8 cellular contexts compared by ENCODE assay signal in the genomic region with DNA sequence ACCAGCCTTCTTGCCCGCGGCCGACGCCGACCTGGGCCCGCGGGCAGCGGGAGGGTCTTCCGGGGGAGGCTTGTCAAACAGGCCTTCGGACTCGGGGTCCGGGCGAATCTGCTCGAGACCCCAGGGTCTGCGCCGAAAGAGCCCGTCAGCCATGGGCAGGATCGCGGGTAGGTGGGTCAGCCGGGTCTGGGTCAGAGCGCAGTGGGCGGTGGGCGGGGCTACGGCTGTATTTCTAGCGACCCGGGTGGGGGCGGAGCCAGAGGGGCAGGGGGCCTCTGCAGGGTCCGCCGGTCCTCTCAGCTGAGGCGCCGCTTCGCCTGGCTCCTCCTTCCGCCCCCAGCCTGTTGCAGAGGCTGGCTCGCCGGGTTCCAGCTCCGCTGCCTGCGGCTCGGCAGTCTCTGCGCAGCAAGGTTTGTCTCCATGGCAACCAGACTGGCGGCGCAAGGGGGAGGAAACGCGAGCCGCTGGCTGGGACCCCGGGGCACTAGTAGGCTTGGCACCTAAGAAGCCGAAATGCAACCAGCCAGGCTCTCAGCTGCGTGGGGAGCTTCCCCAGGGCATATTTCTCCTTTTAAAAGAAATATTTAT. TPM values are rescaled to one million over a fixed set of nuclear protein-coding genes. Genes with fewer than 3 reads are reported as not detected.
DNase-seq lines count a peak whose midpoint lies in the region; ATAC-seq and TF ChIP-seq lines count a peak whose summit lies in the region.

No MANE protein-coding gene starts in this region.

- H3K36me3 ChIP-seq in OCI-LY1 (ENCODE audit: insufficient read depth, low read length) (peaks cover 6% of the 10 kb centered on the region; the same call in 1 of the 2 replicates), fibroblast of lung (ENCODE audit: control insufficient read depth, insufficient read depth, low read length) (peaks cover 1% of the 10 kb centered on the region)

- H3K79me2 ChIP-seq in OCI-LY1 (ENCODE audit: insufficient read depth, low read length) (no peaks in the 10 kb centered on the region), fibroblast of lung (ENCODE audit: control insufficient read depth, insufficient read depth, low read length) (no peaks in the 10 kb centered on the region)

- H3K4me3 Mint-ChIP-seq in activated T-helper 17 cell treated with anti-CD3 and anti-CD28 coated beads, Interleukin-2, amount 50 U/mL, for 72 hours: peak overlapping the region; percentile 88

- DNase-seq in CD1c-positive myeloid dendritic cell (ENCODE audit: extremely low spot score): peak; percentile 70
- peak; percentile 85 to 90 for DNase-seq in fibroblast of lung (ENCODE audit: low read depth in 2 of 2)
- DNase-seq in myocyte (ENCODE audit: low read depth): peak; percentile 81
- DNase-seq in stimulated activated CD8-positive, alpha-beta memory T cell treated with anti-CD3 and anti-CD28 coated beads, Interleukin-4, amount 100 ng/mL, for 48 hours: peak; percentile 82

- no peaks in the 10 kb centered on the region for H3K9me3 ChIP-seq in OCI-LY1 (ENCODE audit: low read length)
- no peaks in the 10 kb centered on the region for H3K9me3 ChIP-seq in fibroblast of lung (ENCODE audit: control insufficient read depth, insufficient read depth, low read depth, low read length)

- H2AFZ ChIP-seq in OCI-LY1 (ENCODE audit: low read length): no peak overlapping the region
- H2AFZ ChIP-seq in fibroblast of lung (ENCODE audit: low read length): peak overlapping the region; percentile 69

- no peaks in the 10 kb centered on the region for H3K9me2 ChIP-seq in OCI-LY1 (ENCODE audit: low read depth, low read length)

- H3K4me2 ChIP-seq in OCI-LY1 (ENCODE audit: low read length) (peak overlapping the region; percentile 83), fibroblast of lung (ENCODE audit: extremely low read depth, insufficient read depth, low read length) (peak overlapping the region; percentile 95)

- H3K4me3 ChIP-seq in OCI-LY1 (ENCODE audit: low read depth, low read length, poor library complexity, severe bottlenecking) (peak overlapping the region; percentile 63), fibroblast of lung (replicated peaks in 1 of 4; ENCODE audit: control extremely low read depth in 1 of 4, insufficient read depth in 1 of 4, low read depth in 3 of 4, low read length in 4 of 4) (peak overlapping the region; percentile 56 to 79 (median 76))

- no peaks in the 10 kb centered on the region for H3K9me3 Mint-ChIP-seq in activated T-helper 17 cell treated with anti-CD3 and anti-CD28 coated beads, Interleukin-2, amount 50 U/mL, for 72 hours

- peak overlapping the region; percentile 36; the same call in 1 of the 2 replicates for H3K9ac ChIP-seq in OCI-LY1 (ENCODE audit: low read length)
- H3K9ac ChIP-seq in fibroblast of lung (ENCODE audit: insufficient read depth, low read length): peak overlapping the region; percentile 77

- peak; percentile 62 for ATAC-seq in HG03175 (IDR thresholded peaks at IDR 0.05; ENCODE audit: unreplicated experiment)
- peak; percentile 87 for ATAC-seq in activated T-helper 17 cell treated with anti-CD3 and anti-CD28 coated beads, Interleukin-2, amount 50 U/mL, for 72 hours (replicated peaks)
- no peak for ATAC-seq in HG03139 (IDR thresholded peaks at IDR 0.05; ENCODE audit: unreplicated experiment)

- H3K4me1 Mint-ChIP-seq in activated T-helper 17 cell treated with anti-CD3 and anti-CD28 coated beads, Interleukin-2, amount 50 U/mL, for 72 hours: peaks cover 11% of the 10 kb centered on the region

- H3K27me3 ChIP-seq in OCI-LY1 (ENCODE audit: insufficient read depth, low read length) (no peaks in the 10 kb centered on the region), fibroblast of lung (ENCODE audit: control insufficient read depth, insufficient read depth, low read length) (no peaks in the 10 kb centered on the region)

- peaks cover 18% of the 10 kb centered on the region for H3K36me3 Mint-ChIP-seq in activated T-helper 17 cell treated with anti-CD3 and anti-CD28 coated beads, Interleukin-2, amount 50 U/mL, for 72 hours (ENCODE audit: low read depth)

- peak overlapping the region; percentile 88 for H3K27ac Mint-ChIP-seq in activated T-helper 17 cell treated with anti-CD3 and anti-CD28 coated beads, Interleukin-2, amount 50 U/mL, for 72 hours

- H3K27ac ChIP-seq in OCI-LY1 (ENCODE audit: low read depth, low read length, poor library complexity, severe bottlenecking): no peak overlapping the region
- H3K27ac ChIP-seq in fibroblast of lung (ENCODE audit: insufficient read depth, low read length): no peak overlapping the region

- no peak for TF ChIP-seq CTCF in OCI-LY1 (IDR thresholded peaks at IDR 0.05; ENCODE audit: low read length)
- no peak for TF ChIP-seq CTCF in fibroblast of lung (conservative IDR thresholded peaks at IDR 0.05 in 1 of 2, IDR thresholded peaks at IDR 0.05 in 1 of 2; ENCODE audit: low read depth in 1 of 2, low read length in 2 of 2)

- peaks cover 14% of the 10 kb centered on the region for H3K4me1 ChIP-seq in OCI-LY1 (ENCODE audit: insufficient read depth, low read length, severe bottlenecking)
- H3K4me1 ChIP-seq in fibroblast of lung (ENCODE audit: control insufficient read depth, extremely low read depth, insufficient read depth, low read length): peaks cover 4% of the 10 kb centered on the region

- no peaks in the 10 kb centered on the region for H3K27me3 Mint-ChIP-seq in activated T-helper 17 cell treated with anti-CD3 and anti-CD28 coated beads, Interleukin-2, amount 50 U/mL, for 72 hours

- H3F3A ChIP-seq in OCI-LY1 (ENCODE audit: insufficient read depth, low read length): no peaks in the 10 kb centered on the region

- H4K20me1 ChIP-seq in OCI-LY1 (ENCODE audit: insufficient read depth, low read length) (no peaks in the 10 kb centered on the region), fibroblast of lung (ENCODE audit: control insufficient read depth, extremely low read depth, insufficient read depth, low read length) (no peaks in the 10 kb centered on the region)

RNA-seq across cellular contexts. Expression of a gene that starts 14.5 kb away (rescaled TPM):
- 10 to 100 TPM; 24.1 to 33.9 TPM for total RNA-seq in activated T-helper 17 cell treated with anti-CD3 and anti-CD28 coated beads, Interleukin-2, amount 50 U/mL, for 72 hours
- 11.2 and 14.4 TPM in 2 replicates for total RNA-seq in fibroblast of lung
- polyA plus RNA-seq in fibroblast of lung: 11.1 and 12.3 TPM in 2 replicates
- polyA plus RNA-seq in fibroblast of lung (2012): 7.5 and 8.5 TPM in 2 replicates
- polyA minus RNA-seq in fibroblast of lung (ENCODE audit: low replicate concordance): 3.7 and 5.4 TPM in 2 replicates
- 21.9 and 22.6 TPM in 2 replicates for total RNA-seq in myocyte
- polyA plus RNA-seq in myocyte (2012): 10.6 TPM

RNA-seq across cellular contexts. Expression of a gene that starts 14.9 kb away (rescaled TPM):
- total RNA-seq in activated T-helper 17 cell treated with anti-CD3 and anti-CD28 coated beads, Interleukin-2, amount 50 U/mL, for 72 hours: 10 to 100 TPM; 58.3 to 69.6 TPM
- total RNA-seq in fibroblast of lung: 19.8 and 30.9 TPM in 2 replicates
- polyA plus RNA-seq in fibroblast of lung: 87.9 and 104 TPM in 2 replicates
- 76.0 and 84.8 TPM in 2 replicates for polyA plus RNA-seq in fibroblast of lung (2012)
- 9.4 and 12.0 TPM in 2 replicates for polyA minus RNA-seq in fibroblast of lung (ENCODE audit: low replicate concordance)
- 59.1 and 68.0 TPM in 2 replicates for total RNA-seq in myocyte
- polyA plus RNA-seq in myocyte (2012): 76.7 TPM

RNA-seq across cellular contexts. Expression of a gene that starts 32.1 kb away (rescaled TPM):
- total RNA-seq in activated T-helper 17 cell treated with anti-CD3 and anti-CD28 coated beads, Interleukin-2, amount 50 U/mL, for 72 hours: 10 to 100 TPM; 16.2 to 43.8 TPM
- total RNA-seq in fibroblast of lung (8.0 and 9.7 TPM in 2 replicates), myocyte (7.1 and 8.3 TPM in 2 replicates)
- polyA plus RNA-seq in fibroblast of lung: 12.1 and 20.0 TPM in 2 replicates
- 10.3 and 15.0 TPM in 2 replicates for polyA plus RNA-seq in fibroblast of lung (2012)
- polyA minus RNA-seq in fibroblast of lung (ENCODE audit: low replicate concordance): 16.6 and 33.3 TPM in 2 replicates
- 9.3 TPM for polyA plus RNA-seq in myocyte (2012)
